ENCODE assay signal across 17 cellular contexts in genomic region chr15:65042776-65043322, GRCh38. TPM values are rescaled to one million over a fixed set of nuclear protein-coding genes. Genes with fewer than 3 reads are reported as not detected.
DNase-seq lines count a peak whose midpoint lies in the region; TF ChIP-seq lines count a peak whose summit lies in the region.
"Had no signal": no experiment of that assay in that cellular context is flagged by ENCODE, and none has a peak within 500 bp of the region (broad histone marks: within the 10 kb centered on the region; RNA-seq: fewer than 3 reads in every experiment).

No MANE protein-coding gene starts in this region.

- H3K27ac Mint-ChIP-seq in nephron progenitor cell = peak overlapping the region; percentile 74

- WGBS in GM23248 (ENCODE audit: low coverage in 1 of 2, low lambda C conversion rate in 2 of 2, missing lambda C conversion rate in 2 of 2), 2 experiments = 24 to 29% methylated on average over 4 of the region's 4 CpGs

- H3K9ac ChIP-seq in GM23248 = no peak overlapping the region
- H3K9ac ChIP-seq in colonic mucosa (ENCODE audit: low read depth in 2 of 2, low read length in 2 of 2) = peak overlapping the region in 1 of 2 donors; percentile 70

- no peak for TF ChIP-seq CTCF in colonic mucosa (IDR thresholded peaks at IDR 0.05)
- no peak for TF ChIP-seq CTCF in nephron progenitor cell (IDR thresholded peaks at IDR 0.05)
- TF ChIP-seq CTCF in ascending aorta (IDR thresholded peaks at IDR 0.05) = no peak

- in situ Hi-C loops in GM23248 (cut with MboI) = no loop called here

- no peaks in the 10 kb centered on the region for H3K36me3 Mint-ChIP-seq in nephron progenitor cell (ENCODE audit: low read depth)
- H3K36me3 Mint-ChIP-seq: CD14-positive monocyte had no signal

- H4K20me1 ChIP-seq in GM23248 (ENCODE audit: insufficient read depth) = no peaks in the 10 kb centered on the region

- peaks cover 21% of the 10 kb centered on the region; the same call in 1 of the 2 replicates for H3F3A ChIP-seq in GM23248 (ENCODE audit: insufficient read depth)

- no peaks in the 10 kb centered on the region for H3K9me3 ChIP-seq in GM23248 (ENCODE audit: low read depth)
- no peaks in the 10 kb centered on the region for H3K9me3 ChIP-seq in colonic mucosa
- no peaks in the 10 kb centered on the region for H3K9me3 ChIP-seq in ascending aorta

- no peaks in the 10 kb centered on the region for H3K79me2 ChIP-seq in GM23248 (ENCODE audit: insufficient read depth)

- DNase-seq in GM23248 = no peak
- peak; percentile 70 for DNase-seq in colonic mucosa
- DNase-seq in nephron progenitor cell = no peak
- DNase-seq in pons (ENCODE audit: low spot score) = no peak
- no peak for DNase-seq in ascending aorta (ENCODE audit: low spot score in 2 of 2)
- no peak for DNase-seq in retina
- DNase-seq: brain microvascular endothelial cell; foreskin keratinocyte; NCI-H1417 treated with DMSO at 0.1 percent for 48 hours; NCI-H526 treated with DMSO at 0.1 percent for 48 hours; stimulated activated CD4-positive, alpha-beta T cell treated with anti-CD3 and anti-CD28 coated beads, Interleukin-12 subunit alpha, Interleukin-12 subunit beta, amount 100 ng/mL, for 4 hours; stimulated activated CD8-positive, alpha-beta memory T cell treated with anti-CD3 and anti-CD28 coated beads, Interleukin-4, amount 100 ng/mL, for 48 hours; substantia nigra had no signal

- H3K27ac ChIP-seq in GM23248 = no peak overlapping the region
- peak overlapping the region; percentile 89 for H3K27ac ChIP-seq in colonic mucosa
- peak overlapping the region in 1 of 2 donors; percentile 21 for H3K27ac ChIP-seq in ascending aorta
- H3K27ac ChIP-seq: brain microvascular endothelial cell, coronary artery, foreskin keratinocyte had no signal

- H3K36me3 ChIP-seq in GM23248 (ENCODE audit: low read depth) (no peaks in the 10 kb centered on the region), colonic mucosa (no peaks in the 10 kb centered on the region), ascending aorta (peaks cover 0 to 22% of the 10 kb centered on the region in 2 donors)
- H3K36me3 ChIP-seq: brain microvascular endothelial cell had no signal

- no peak overlapping the region for H3K4me2 ChIP-seq in GM23248 (ENCODE audit: unreplicated experiment)

- H3K27me3 ChIP-seq in GM23248 (replicated peaks; ENCODE audit: insufficient read depth) (no peaks in the 10 kb centered on the region), colonic mucosa (no peaks in the 10 kb centered on the region), ascending aorta (no peaks in the 10 kb centered on the region)
- H3K27me3 ChIP-seq: brain microvascular endothelial cell, foreskin keratinocyte had no signal

- peaks cover 9% of the 10 kb centered on the region for H3K27me3 Mint-ChIP-seq in nephron progenitor cell (ENCODE audit: low read depth, poor library complexity)

- H2AFZ ChIP-seq in GM23248 = peak overlapping the region; percentile 25; the same call in 1 of the 2 replicates

- intact Hi-C loops in colonic mucosa (cut with DNase I) (no loop called here), ascending aorta (cut with DNase I) (no loop called here)

- H3K4me3 Mint-ChIP-seq in nephron progenitor cell = no peak overlapping the region
- H3K4me3 Mint-ChIP-seq: CD14-positive monocyte had no signal

- H3K9me2 ChIP-seq in GM23248 (ENCODE audit: insufficient read depth) = no peaks in the 10 kb centered on the region

- H3K4me1 Mint-ChIP-seq in nephron progenitor cell = peaks cover 63% of the 10 kb centered on the region
- H3K4me1 Mint-ChIP-seq: CD14-positive monocyte had no signal

- H3K4me3 ChIP-seq in GM23248 (no peak overlapping the region), colonic mucosa (no peak overlapping the region), ascending aorta (no peak overlapping the region)
- H3K4me3 ChIP-seq: coronary artery had no signal

- no peaks in the 10 kb centered on the region for H3K9me3 Mint-ChIP-seq in nephron progenitor cell

- H3K4me1 ChIP-seq in GM23248 (ENCODE audit: insufficient read depth) = peaks cover 25% of the 10 kb centered on the region
- peaks cover 6% of the 10 kb centered on the region for H3K4me1 ChIP-seq in colonic mucosa
- no peaks in the 10 kb centered on the region for H3K4me1 ChIP-seq in ascending aorta

RNA-seq across cellular contexts. Expression of gene SLC51B, which starts 2.3 kb away (rescaled TPM):
- total RNA-seq in GM23248 (2014; rRNA removed; shearing (Covaris generic)) = not detected in 2 replicates
- not detected in 2 replicates for polyA plus RNA-seq in GM23248 (2016; fragmentation: Nextera tagmentation; extraction: Ambion mirVana)
- total RNA-seq in colonic mucosa (100 to 1,000 TPM in 1 of 2 donors, 10 to 100 TPM in 1; 73.1 to 102 TPM), ascending aorta (not detected)
- total RNA-seq: foreskin keratinocyte, mesenteric fat pad had no signal
- polyA plus RNA-seq: CD14-positive monocyte, foreskin keratinocyte, neural cell had no signal

RNA-seq across cellular contexts. Expression of gene MTFMT, which starts 13.4 kb away (rescaled TPM):
- 25.3 and 26.4 TPM in 2 replicates for total RNA-seq in GM23248 (2014; rRNA removed; shearing (Covaris generic))
- polyA plus RNA-seq in GM23248 (2016; fragmentation: Nextera tagmentation; extraction: Ambion mirVana) = 22.2 and 23.8 TPM in 2 replicates
- 10 to 100 TPM; 22.1 to 25.9 TPM for total RNA-seq in colonic mucosa
- 54.7 TPM for total RNA-seq in ascending aorta

RNA-seq across cellular contexts. Expression of gene RASL12, which starts 24.9 kb away (rescaled TPM):
- not detected in 2 replicates for total RNA-seq in GM23248 (2014; rRNA removed; shearing (Covaris generic))
- polyA plus RNA-seq in GM23248 (2016; fragmentation: Nextera tagmentation; extraction: Ambion mirVana) = not detected in 2 replicates
- 1 to 10 TPM; 3.1 to 6.7 TPM for total RNA-seq in colonic mucosa
- 187 TPM for total RNA-seq in ascending aorta
- total RNA-seq: foreskin keratinocyte had no signal
- polyA plus RNA-seq: CD14-positive monocyte, foreskin keratinocyte, neural cell had no signal

RNA-seq across cellular contexts. Expression of gene KBTBD13, which starts 33.7 kb away (rescaled TPM):
- total RNA-seq in GM23248 (2014; rRNA removed; shearing (Covaris generic)) = not detected in 2 replicates
- not detected in 2 replicates for polyA plus RNA-seq in GM23248 (2016; fragmentation: Nextera tagmentation; extraction: Ambion mirVana)
- total RNA-seq in colonic mucosa (not detected), ascending aorta (0.21 TPM)
- total RNA-seq: foreskin keratinocyte, mesenteric fat pad had no signal
- polyA plus RNA-seq: CD14-positive monocyte, foreskin keratinocyte, neural cell had no signal

RNA-seq across cellular contexts. Expression of gene SPG21, which starts 53.1 kb away (rescaled TPM):
- 66.3 and 78.4 TPM in 2 replicates for total RNA-seq in GM23248 (2014; rRNA removed; shearing (Covaris generic))
- polyA plus RNA-seq in GM23248 (2016; fragmentation: Nextera tagmentation; extraction: Ambion mirVana) = 106 and 107 TPM in 2 replicates
- 10 to 100 TPM; 76.3 to 85.8 TPM for total RNA-seq in colonic mucosa
- 41.5 TPM for total RNA-seq in ascending aorta

Comparison
In these comparisons a context has a peak if more than half of its experiments do, and no peak if none do; other contexts are left out.
1. RNA of gene SLC51B, which starts 2.3 kb away (total RNA-seq): 73.1 to 102 TPM in colonic mucosa; not detected in GM23248 and not detected in ascending aorta (single experiment); every median in the first group is over 10 times any median in the second.
2. RNA of gene RASL12, which starts 24.9 kb away (total RNA-seq): 187 TPM in ascending aorta (single experiment); 3.1 to 6.7 TPM in colonic mucosa and not detected in GM23248; every median in the first group is over 10 times any median in the second.